ENCODE assay signal across 1 cellular context in the genomic region with DNA sequence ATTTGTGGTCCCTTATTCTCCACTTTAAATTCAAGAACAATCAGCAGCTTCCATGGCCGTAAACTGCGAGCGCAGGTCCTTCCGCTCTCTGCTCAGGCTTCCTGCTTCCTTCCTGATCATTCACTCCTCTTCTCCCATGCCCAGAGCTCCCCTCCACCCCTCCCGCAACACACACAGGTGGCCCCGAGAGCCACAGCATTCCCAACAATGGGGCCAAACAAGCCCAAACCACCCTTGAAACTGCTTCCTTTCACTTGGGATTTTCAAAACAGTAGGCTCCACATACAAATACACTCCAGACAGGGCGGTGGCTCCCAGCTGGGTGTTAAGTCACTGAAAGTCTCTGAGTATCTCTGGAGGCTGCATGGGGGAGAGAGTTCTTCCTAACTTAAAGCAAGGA.
TF ChIP-seq lines count a peak whose summit lies in the region.

No MANE protein-coding gene starts in this region.

TF ChIP-seq in WTC11, 78 proteins besides CTCF, POLR2A, EP300 and RAD21 (continued from another document):
- no peak for TF ChIP-seq MYBL2 (CRISPR knock-in tag; IDR thresholded peaks at IDR 0.05)
